In the genomic region with DNA sequence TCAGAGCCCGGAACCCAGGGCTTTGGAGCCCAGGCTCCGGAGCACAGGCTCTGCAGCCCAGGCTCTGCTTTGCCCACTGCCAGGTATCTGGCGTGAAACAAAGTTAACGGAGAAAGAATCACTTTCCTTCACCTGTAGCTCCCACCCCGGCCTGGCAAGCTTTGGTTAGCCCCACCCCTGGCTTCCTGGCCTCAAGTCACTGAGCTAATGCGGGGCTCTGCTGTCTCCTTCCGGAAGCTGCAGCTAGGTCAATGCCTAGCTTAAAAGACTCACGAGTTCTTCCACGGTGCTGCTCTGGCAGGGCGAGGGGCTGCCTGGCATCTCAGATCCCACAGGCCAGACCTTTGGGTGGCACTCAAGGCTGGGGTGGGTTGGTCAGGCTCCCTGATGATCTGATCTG, we compare ENCODE assay signal across 30 cellular contexts. TPM values are rescaled to one million over a fixed set of nuclear protein-coding genes. Genes with fewer than 3 reads are reported as not detected.
DNase-seq lines count a peak whose midpoint lies in the region; ATAC-seq, FAIRE-seq and TF ChIP-seq lines count a peak whose summit lies in the region.
"Had no signal": no experiment of that assay in that cellular context is flagged by ENCODE, and none has a peak within 500 bp of the region (broad histone marks: within the 10 kb centered on the region; RNA-seq: fewer than 3 reads in every experiment).

No MANE protein-coding gene starts in this region.

- whole genome bisulfite sequencing in H9 (ENCODE audit: extremely low coverage, insufficient read length, low lambda C conversion rate): no CpG with 5 or more reads among the region's 10 CpGs
- WGBS in GM12878 (ENCODE audit: insufficient coverage, insufficient replicate concordance, low lambda C conversion rate, missing lambda C conversion rate): 43% methylated on average over 10 of the region's 10 CpGs
- WGBS in HepG2 (ENCODE audit: low lambda C conversion rate): 29% methylated on average over 10 of the region's 10 CpGs

- H3K56ac ChIP-seq in H9 (ENCODE audit: insufficient read length, low read depth, low read length): no peak overlapping the region

- SMC1A ChIA-PET in GM12878 (lab: Charles Lee; ENCODE audit: uncharacterized antibody, unreplicated experiment): no interaction called here

- H3K18ac ChIP-seq in H9 (ENCODE audit: insufficient read length, low read depth, low read length): no peak overlapping the region

- no peak overlapping the region for H2AK5ac ChIP-seq in H9 (ENCODE audit: insufficient read length, low read length)

- H3K4me1 Mint-ChIP-seq in H9: peaks cover 0 to 10% of the 10 kb centered on the region in 2 experiments; a peak in 1 of 4 replicates

- H3K4me2 ChIP-seq in H9 (ENCODE audit: insufficient read depth, insufficient read length, low read length) (no peak overlapping the region), GM12878 (ENCODE audit: control insufficient read depth, insufficient read depth) (no peak overlapping the region), HepG2 (ENCODE audit: low read depth, low read length) (no peak overlapping the region)
- H3K4me2 ChIP-seq: smooth muscle cell had no signal

- intact Hi-C loops in GM12878 (cut with micrococcal nuclease; ENCODE audit: unreplicated experiment): no loop called here
- intact Hi-C loops in HepG2 (cut with micrococcal nuclease; ENCODE audit: unreplicated experiment): no loop called here

- no peak overlapping the region for H3K14ac ChIP-seq in H9 (ENCODE audit: insufficient read depth, low read length)

- POLR2A ChIA-PET in GM12878 (lab: Charles Lee): no interaction called here
- POLR2A ChIA-PET in HepG2 (lab: Yijun Ruan, JAX): no interaction called here

- no peaks in the 10 kb centered on the region for H3K79me1 ChIP-seq in H9 (ENCODE audit: insufficient read depth, low read depth, low read length, poor library complexity, severe bottlenecking)

- no peak overlapping the region for H2BK12ac ChIP-seq in H9 (ENCODE audit: insufficient read length, low read depth, low read length)

- FAIRE-seq in GM12878 (lab: Jason Lieb, UNC) (no peak), HepG2 (lab: Jason Lieb, UNC) (no peak)
- FAIRE-seq: H1, keratinocyte had no signal

- H4K20me1 ChIP-seq in H9 (ENCODE audit: control insufficient read depth, insufficient read depth, insufficient read length) (no peaks in the 10 kb centered on the region), GM12878 (ENCODE audit: control insufficient read depth, insufficient read depth) (no peaks in the 10 kb centered on the region; the same call in 1 of the 2 replicates), HepG2 (ENCODE audit: insufficient read depth, low read length) (no peaks in the 10 kb centered on the region)

- H3K23me2 ChIP-seq in H9 (ENCODE audit: insufficient read length, low read depth, low read length, poor library complexity, severe bottlenecking): no peaks in the 10 kb centered on the region

- H3K9me3 ChIP-seq in H9 (ENCODE audit: control insufficient read depth, low read depth, low read length) (no peaks in the 10 kb centered on the region), GM12878 (replicated peaks; ENCODE audit: control insufficient read depth, insufficient read depth, low read length) (no peaks in the 10 kb centered on the region), HepG2 (ENCODE audit: low read length) (no peaks in the 10 kb centered on the region)
- H3K9me3 ChIP-seq: MG63, right atrium auricular region, thoracic aorta had no signal

- no peak overlapping the region for H4K91ac ChIP-seq in H9 (ENCODE audit: insufficient read length, low read depth, low read length)

- CTCF ChIA-PET in GM12878 (lab: Yijun Ruan, JAX): no interaction called here
- CTCF ChIA-PET in HepG2 (lab: Yijun Ruan, JAX; ENCODE audit: low intra/inter-chr PET ratio, low total read pairs): no interaction called here

- no peak overlapping the region for H4K5ac ChIP-seq in H9 (ENCODE audit: insufficient read length, low read depth, low read length)

- H2AFZ ChIP-seq in H9 (ENCODE audit: low read length) (no peak overlapping the region), GM12878 (ENCODE audit: control insufficient read depth, low read depth, low read length) (no peak overlapping the region), HepG2 (ENCODE audit: low read length) (no peak overlapping the region)

- no peak for TF ChIP-seq CTCF in H9 (conservative IDR thresholded peaks at IDR 0.05)
- no peak for TF ChIP-seq CTCF in GM12878 (IDR thresholded peaks at IDR 0.05 in 2 of 3, conservative IDR thresholded peaks at IDR 0.05 in 1 of 3; ENCODE audit: control insufficient read depth in 2 of 3, extremely low read depth in 1 of 3, insufficient read depth in 1 of 3, low read depth in 3 of 3, low read length in 3 of 3)
- TF ChIP-seq CTCF in HepG2 (CRISPR knock-in tag; IDR thresholded peaks at IDR 0.05): no peak

- H3K27ac Mint-ChIP-seq in H9: no peak overlapping the region

- H3K9me3 Mint-ChIP-seq in H9: no peaks in the 10 kb centered on the region

- RAD21 ChIA-PET in GM12878 (lab: Charles Lee; ENCODE audit: unreplicated experiment): interaction anchor here (0.9 kb wide), 1 partner anchor 183 kb away, joined by 3 read pairs; no protein-coding TSS in a partner anchor

- H2BK5ac ChIP-seq in H9 (ENCODE audit: insufficient read length, low read length): no peak overlapping the region

- TF ChIP-seq POLR2A in GM12878 (IDR thresholded peaks at IDR 0.05; ENCODE audit: low read depth, low read length) (no peak), HepG2 (IDR thresholded peaks at IDR 0.05; ENCODE audit: insufficient read depth in 1 of 2, low read depth in 2 of 2, low read length in 2 of 2) (no peak)

- H3K36me3 ChIP-seq in GM12878 (ENCODE audit: control insufficient read depth in 2 of 2, insufficient read depth in 2 of 2, low read length in 1 of 2) (no peaks in the 10 kb centered on the region), HepG2 (replicated peaks in 1 of 2; ENCODE audit: control insufficient read depth in 1 of 2, insufficient read depth in 2 of 2, low read length in 2 of 2) (no peaks in the 10 kb centered on the region)
- H3K36me3 ChIP-seq: MG63, right atrium auricular region, thoracic aorta had no signal

- H3K79me2 ChIP-seq in H9 (ENCODE audit: insufficient read depth, low read length): no peaks in the 10 kb centered on the region
- no peaks in the 10 kb centered on the region for H3K79me2 ChIP-seq in GM12878 (ENCODE audit: control insufficient read depth, insufficient read depth, low read length)
- H3K79me2 ChIP-seq in HepG2 (ENCODE audit: insufficient read depth, low read length): no peaks in the 10 kb centered on the region

- TF ChIP-seq RAD21 in GM12878 (IDR thresholded peaks at IDR 0.05; ENCODE audit: insufficient read depth, low read depth, low read length) (no peak), HepG2 (CRISPR knock-in tag; IDR thresholded peaks at IDR 0.05) (no peak)

- H3K4me3 ChIP-seq in GM12878: no peak overlapping the region
- H3K4me3 ChIP-seq in HepG2 (replicated peaks in 1 of 3; ENCODE audit: insufficient read depth in 1 of 3, low read depth in 2 of 3, low read length in 3 of 3): no peak overlapping the region
- H3K4me3 ChIP-seq: MG63, right atrium auricular region, SK-N-MC, smooth muscle cell, thoracic aorta had no signal

- H3K4me3 Mint-ChIP-seq in H9: no peak overlapping the region

- no peaks in the 10 kb centered on the region for H3K4me1 ChIP-seq in H9 (ENCODE audit: insufficient read depth, low read length)
- no peaks in the 10 kb centered on the region for H3K4me1 ChIP-seq in GM12878 (ENCODE audit: control insufficient read depth, insufficient read depth, low read length)
- no peaks in the 10 kb centered on the region for H3K4me1 ChIP-seq in HepG2 (ENCODE audit: insufficient read depth, low read length)
- H3K4me1 ChIP-seq: right atrium auricular region had no signal

- H3K36me3 Mint-ChIP-seq in H9 (ENCODE audit: insufficient read depth in 1 of 3, low read depth in 3 of 3): no peaks in the 10 kb centered on the region; a peak in 1 of 7 replicates

- H3K27ac ChIP-seq in H9 (ENCODE audit: insufficient read length, low read depth, low read length): no peak overlapping the region
- no peak overlapping the region for H3K27ac ChIP-seq in GM12878 (ENCODE audit: control insufficient read depth, insufficient read depth)
- peak overlapping the region; percentile 5 for H3K27ac ChIP-seq in temporal lobe (ENCODE audit: low read depth, low read length)
- no peak overlapping the region for H3K27ac ChIP-seq in HepG2 (ENCODE audit: extremely low read length, insufficient read depth, low read length)
- H3K27ac ChIP-seq: C4-2B, right atrium auricular region, SK-N-MC, thoracic aorta had no signal

- H2BK20ac ChIP-seq in H9 (ENCODE audit: low read depth, low read length, poor library complexity, severe bottlenecking): no peak overlapping the region

- H3K9ac ChIP-seq in H9 (ENCODE audit: extremely low read depth, insufficient read length, low read length): no peak overlapping the region
- no peak overlapping the region for H3K9ac ChIP-seq in GM12878 (ENCODE audit: control insufficient read depth, insufficient read depth, low read length)
- H3K9ac ChIP-seq in HepG2 (ENCODE audit: insufficient read depth, low read depth, low read length): no peak overlapping the region

- TF ChIP-seq EP300 in GM12878 (IDR thresholded peaks at IDR 0.05; ENCODE audit: borderline replicate concordance in 1 of 2, control insufficient read depth in 1 of 2, low read depth in 2 of 2, low read length in 2 of 2) (no peak), HepG2 (IDR thresholded peaks at IDR 0.05; ENCODE audit: low read depth in 2 of 2, low read length in 2 of 2) (no peak), HepG2 (CRISPR knock-in tag; IDR thresholded peaks at IDR 0.05; ENCODE audit: borderline replicate concordance) (no peak)

- no peak overlapping the region for H3K4ac ChIP-seq in H9 (ENCODE audit: low read depth, low read length)

- no peak overlapping the region for H3K23ac ChIP-seq in H9 (ENCODE audit: insufficient read length, low read depth, low read length)

- H3T11ph ChIP-seq in H9 (ENCODE audit: low read length): no peak overlapping the region

- no peak overlapping the region for H2BK15ac ChIP-seq in H9 (ENCODE audit: low read depth, low read length)

- in situ Hi-C loops in GM12878 (cut with MboI) (no loop called here), HepG2 (cut with HindIII; ENCODE audit: extremely low pct_ligation_motif_present, low pct_unique_long_range_greater_than_20kb) (no loop called here)

- H3K27me3 Mint-ChIP-seq in H9 (ENCODE audit: low read depth): peaks cover 14% of the 10 kb centered on the region

- no peak overlapping the region for H4K8ac ChIP-seq in H9 (replicated peaks; ENCODE audit: insufficient read length, low read depth, low read length)

- no peaks in the 10 kb centered on the region for H3K27me3 ChIP-seq in H9 (ENCODE audit: insufficient read depth, low read length)
- H3K27me3 ChIP-seq in GM12878 (replicated peaks in 1 of 2; ENCODE audit: control insufficient read depth in 2 of 2, insufficient read depth in 2 of 2, low read length in 1 of 2): peaks cover 0 to 2% of the 10 kb centered on the region in 2 experiments; a peak in 1 of 4 replicates
- H3K27me3 ChIP-seq in HepG2 (ENCODE audit: control insufficient read depth in 1 of 2, insufficient read depth in 2 of 2, low read length in 2 of 2): peaks cover 24 to 90% of the 10 kb centered on the region in 2 experiments
- H3K27me3 ChIP-seq: right atrium auricular region had no signal

- DNase-seq in stimulated activated CD4-positive, alpha-beta T cell treated with anti-CD3 and anti-CD28 coated beads, Interleukin-15, amount 100 ng/mL, for 24 hours: peak; percentile 17
- no peak for DNase-seq in stimulated activated CD4-positive, alpha-beta T cell treated with anti-CD3 and anti-CD28 coated beads, Interleukin-4, amount 100 ng/mL, for 1 hour
- DNase-seq in H9 (peak; percentile 53), GM12878 (ENCODE audit: low read depth, low spot score) (no peak), NCI-H128 (lab: John Stamatoyannopoulos, UW; ENCODE audit: unreplicated experiment) (no peak), HepG2 (ENCODE audit: low spot score) (no peak)
- DNase-seq: cortex of kidney; glutamatergic neuron; MG63; NCI-H1417; NCI-H2081 treated with DMSO at 0.1 percent for 48 hours; NCI-H2227 treated with DMSO at 0.1 percent for 48 hours; NCI-H526 treated with DMSO at 0.1 percent for 48 hours; PC-3; stimulated activated CD4-positive, alpha-beta T cell treated with anti-CD3 and anti-CD28 coated beads, Interleukin-1b, Interleukin-23, amount 100 ng/mL, for 48 hours had no signal

- BruUV-seq in GM12878 (replicated peaks; lab: Mats Ljungman, UMichigan): no TSS peak
- no TSS peak for BruUV-seq in HepG2 (replicated peaks; lab: Mats Ljungman, UMichigan)

- peak; percentile 17; the same call in 1 of the 3 replicates for ATAC-seq in GM12878
- ATAC-seq in GM18873 (IDR thresholded peaks at IDR 0.05; ENCODE audit: low FRiP score, unreplicated experiment): no peak
- no peak for ATAC-seq in HepG2
- ATAC-seq: PC-3 had no signal

- no peak overlapping the region for H2BK120ac ChIP-seq in H9 (ENCODE audit: low read depth, low read length, poor library complexity, severe bottlenecking)

RNA-seq across cellular contexts. Expression of a gene that starts 21.1 kb away (rescaled TPM):
- total RNA-seq in H9 (2021) (not detected in 2 replicates), GM12878 (2014; rRNA removed) (not detected in 2 replicates), GM12878 (2014; rRNA removed; fragmentation: Illumina TruSeq; extraction: Trizol) (not detected in 2 replicates), GM12878 (2021) (not detected in 2 replicates), temporal lobe (0.25 TPM), HepG2 (2016; rRNA removed; fragmentation: Illumina TruSeq; extraction: Trizol) (not detected in 2 replicates)
- not detected in 2 replicates for total RNA-seq in GM12878 (2013; cell fraction: nucleolus; rRNA removed)
- not detected for polyA plus RNA-seq in GM12878 (2011; ENCODE audit: low read depth)
- polyA plus RNA-seq in GM12878 (2011; rRNA removed) (not detected in 2 replicates), GM12878 (2014; fragmentation: Illumina TruSeq; extraction: Trizol) (not detected in 2 replicates), GM12878 (2014; fragmentation: Nextera tagmentation; extraction: Ambion mirVana) (not detected), GM12878 (2014; rRNA removed) (not detected in 2 replicates), GM12878 (2016; fragmentation: Nextera tagmentation; extraction: Ambion mirVana) (not detected), HepG2 (2011; rRNA removed) (not detected in 2 replicates)
- not detected in 2 replicates for polyA plus RNA-seq in GM12878 (2011; cell fraction: cytosol; rRNA removed)
- polyA plus RNA-seq in GM12878 (2011; cell fraction: nucleus; rRNA removed): not detected in 2 replicates
- not detected in 2 replicates for polyA plus RNA-seq in GM12878 (2012)
- polyA minus RNA-seq in GM12878 (2011; rRNA and poly(A)+ RNA removed): not detected in 2 replicates
- polyA minus RNA-seq in GM12878 (2011; cell fraction: cytosol; rRNA and poly(A)+ RNA removed): not detected in 2 replicates
- polyA minus RNA-seq in GM12878 (2011; cell fraction: nucleus; rRNA and poly(A)+ RNA removed): not detected in 2 replicates
- total RNA-seq in HepG2 (2016; cell fraction: cytosol; rRNA removed; fragmentation: Illumina TruSeq; extraction: Trizol; ENCODE audit: low read depth): not detected in 2 replicates
- not detected in 2 replicates for total RNA-seq in HepG2 (2016; cell fraction: insoluble cytoplasmic fraction; rRNA removed; fragmentation: Illumina TruSeq; extraction: Trizol)
- total RNA-seq in HepG2 (2016; cell fraction: membrane; rRNA removed; fragmentation: Illumina TruSeq; extraction: Trizol): not detected in 2 replicates
- not detected in 2 replicates for total RNA-seq in HepG2 (2016; cell fraction: nucleus; rRNA removed; fragmentation: Illumina TruSeq; extraction: Trizol)
- polyA plus RNA-seq in HepG2 (2011; cell fraction: cytosol; rRNA removed): not detected in 2 replicates
- polyA plus RNA-seq in HepG2 (2011; cell fraction: nucleus; rRNA removed): not detected in 2 replicates
- polyA plus RNA-seq in HepG2 (2012): not detected in 2 replicates
- not detected in 2 replicates for polyA plus RNA-seq in HepG2 (2016; cell fraction: cytosol; fragmentation: Illumina TruSeq; extraction: Trizol; ENCODE audit: low read depth)
- not detected in 2 replicates for polyA plus RNA-seq in HepG2 (2016; cell fraction: insoluble cytoplasmic fraction; fragmentation: Illumina TruSeq; extraction: Trizol; ENCODE audit: low read depth)
- not detected in 2 replicates for polyA plus RNA-seq in HepG2 (2016; cell fraction: membrane; fragmentation: Illumina TruSeq; extraction: Trizol; ENCODE audit: low read depth)
- polyA plus RNA-seq in HepG2 (2016; cell fraction: nucleus; fragmentation: Illumina TruSeq; extraction: Trizol; ENCODE audit: insufficient read depth, low read depth): not detected in 2 replicates
- not detected in 2 replicates for polyA minus RNA-seq in HepG2 (2011; rRNA and poly(A)+ RNA removed; ENCODE audit: low replicate concordance)
- polyA minus RNA-seq in HepG2 (2011; cell fraction: cytosol; rRNA and poly(A)+ RNA removed): not detected in 2 replicates
- not detected in 2 replicates for polyA minus RNA-seq in HepG2 (2011; cell fraction: nucleus; rRNA and poly(A)+ RNA removed)
- total RNA-seq: cardiac septum, H1, HT1080, liver, myocyte, PC-3, right atrium auricular region, smooth muscle cell, thoracic aorta, urinary bladder had no signal
- polyA plus RNA-seq: esophagus, H1, keratinocyte, liver, smooth muscle cell, urinary bladder had no signal

RNA-seq across cellular contexts. Expression of a gene that starts 39.5 kb away (rescaled TPM):
- total RNA-seq in H9 (2021): 0.42 and 0.52 TPM in 2 replicates
- total RNA-seq in GM12878 (2013; cell fraction: nucleolus; rRNA removed): not detected in 2 replicates
- not detected in 2 replicates for total RNA-seq in GM12878 (2014; rRNA removed)
- not detected in 2 replicates for total RNA-seq in GM12878 (2014; rRNA removed; fragmentation: Illumina TruSeq; extraction: Trizol)
- 0.08 TPM in 1 of 2 replicates, not detected in the other for total RNA-seq in GM12878 (2021)
- polyA plus RNA-seq in GM12878 (2011; ENCODE audit: low read depth): not detected
- polyA plus RNA-seq in GM12878 (2011; rRNA removed): not detected in 2 replicates
- polyA plus RNA-seq in GM12878 (2011; cell fraction: cytosol; rRNA removed): 0.07 TPM in 1 of 2 replicates, not detected in the other
- not detected in 2 replicates for polyA plus RNA-seq in GM12878 (2011; cell fraction: nucleus; rRNA removed)
- 0.12 TPM in 1 of 2 replicates, not detected in the other for polyA plus RNA-seq in GM12878 (2012)
- polyA plus RNA-seq in GM12878 (2014; fragmentation: Illumina TruSeq; extraction: Trizol): not detected in 2 replicates
- polyA plus RNA-seq in GM12878 (2014; fragmentation: Nextera tagmentation; extraction: Ambion mirVana): not detected
- polyA plus RNA-seq in GM12878 (2014; rRNA removed): not detected in 2 replicates
- polyA plus RNA-seq in GM12878 (2016; fragmentation: Nextera tagmentation; extraction: Ambion mirVana): not detected
- not detected in 2 replicates for polyA minus RNA-seq in GM12878 (2011; rRNA and poly(A)+ RNA removed)
- polyA minus RNA-seq in GM12878 (2011; cell fraction: cytosol; rRNA and poly(A)+ RNA removed): not detected in 2 replicates
- polyA minus RNA-seq in GM12878 (2011; cell fraction: nucleus; rRNA and poly(A)+ RNA removed): not detected in 2 replicates
- total RNA-seq in temporal lobe: 37.6 TPM
- total RNA-seq in HepG2 (2016; rRNA removed; fragmentation: Illumina TruSeq; extraction: Trizol): not detected in 2 replicates
- total RNA-seq in HepG2 (2016; cell fraction: cytosol; rRNA removed; fragmentation: Illumina TruSeq; extraction: Trizol; ENCODE audit: low read depth): not detected in 2 replicates
- total RNA-seq in HepG2 (2016; cell fraction: insoluble cytoplasmic fraction; rRNA removed; fragmentation: Illumina TruSeq; extraction: Trizol): not detected in 2 replicates
- total RNA-seq in HepG2 (2016; cell fraction: membrane; rRNA removed; fragmentation: Illumina TruSeq; extraction: Trizol): not detected in 2 replicates
- total RNA-seq in HepG2 (2016; cell fraction: nucleus; rRNA removed; fragmentation: Illumina TruSeq; extraction: Trizol): not detected in 2 replicates
- not detected in 2 replicates for polyA plus RNA-seq in HepG2 (2011; rRNA removed)
- polyA plus RNA-seq in HepG2 (2011; cell fraction: cytosol; rRNA removed): not detected in 2 replicates
- not detected in 2 replicates for polyA plus RNA-seq in HepG2 (2011; cell fraction: nucleus; rRNA removed)
- not detected in 2 replicates for polyA plus RNA-seq in HepG2 (2012)
- not detected in 2 replicates for polyA plus RNA-seq in HepG2 (2016; cell fraction: cytosol; fragmentation: Illumina TruSeq; extraction: Trizol; ENCODE audit: low read depth)
- polyA plus RNA-seq in HepG2 (2016; cell fraction: insoluble cytoplasmic fraction; fragmentation: Illumina TruSeq; extraction: Trizol; ENCODE audit: low read depth): not detected in 2 replicates
- not detected in 2 replicates for polyA plus RNA-seq in HepG2 (2016; cell fraction: membrane; fragmentation: Illumina TruSeq; extraction: Trizol; ENCODE audit: low read depth)
- polyA plus RNA-seq in HepG2 (2016; cell fraction: nucleus; fragmentation: Illumina TruSeq; extraction: Trizol; ENCODE audit: insufficient read depth, low read depth): not detected in 2 replicates
- 0.64 TPM in 1 of 2 replicates, not detected in the other for polyA minus RNA-seq in HepG2 (2011; rRNA and poly(A)+ RNA removed; ENCODE audit: low replicate concordance)
- polyA minus RNA-seq in HepG2 (2011; cell fraction: cytosol; rRNA and poly(A)+ RNA removed): not detected in 2 replicates
- polyA minus RNA-seq in HepG2 (2011; cell fraction: nucleus; rRNA and poly(A)+ RNA removed): not detected in 2 replicates
- total RNA-seq: cardiac septum, HT1080, liver, myocyte, PC-3, right atrium auricular region, thoracic aorta had no signal
- polyA plus RNA-seq: keratinocyte, liver, smooth muscle cell had no signal

Comparison
In these comparisons a context has a peak if more than half of its experiments do, and no peak if none do; other contexts are left out.
1. DNase-seq: peak in stimulated activated CD4-positive, alpha-beta T cell treated with anti-CD3 and anti-CD28 coated beads, Interleukin-15, amount 100 ng/mL, for 24 hours (single experiment) and H9 (single experiment); none in stimulated activated CD4-positive, alpha-beta T cell treated with anti-CD3 and anti-CD28 coated beads, Interleukin-4, amount 100 ng/mL, for 1 hour (single experiment), GM12878 (single experiment), NCI-H128 (single experiment) and HepG2 (single experiment).
2. RNA of a gene that starts 39.5 kb away (total RNA-seq): 37.6 TPM in temporal lobe (single experiment); 0.42 to 0.52 TPM in H9, 0.08 TPM in GM12878 and not detected in HepG2; every median in the first group is over 10 times any median in the second.